In genomic region chr11:121419839-121420238, GRCh38 we compare ENCODE assay signal across 28 cellular contexts. TPM values are rescaled to one million over a fixed set of nuclear protein-coding genes. Genes with fewer than 3 reads are reported as not detected.
DNase-seq lines count a peak whose midpoint lies in the region; ATAC-seq, FAIRE-seq and TF ChIP-seq lines count a peak whose summit lies in the region.
"Had no signal": no experiment of that assay in that cellular context is flagged by ENCODE, and none has a peak within 500 bp of the region (broad histone marks: within the 10 kb centered on the region; RNA-seq: fewer than 3 reads in every experiment).

No MANE protein-coding gene starts in this region.

- POLR2A ChIA-PET in activated CD4-positive, alpha-beta T cell treated with anti-CD3 and anti-CD28 coated beads for 36 hours (lab: Charles Lee) = interaction anchor here (1.1 kb wide), 1 partner anchor 13 kb away, joined by 4 read pairs; no protein-coding TSS in a partner anchor
- POLR2A ChIA-PET in GM12878 (lab: Charles Lee) = interaction anchor here (0.6 to 2.4 kb wide), 11 partner anchors 8 to 136 kb away, joined by 3 to 9 read pairs (median 3); no protein-coding TSS in a partner anchor

- no peaks in the 10 kb centered on the region for H3K36me3 ChIP-seq in CD4-positive, CD25-positive, alpha-beta regulatory T cell (ENCODE audit: control insufficient read depth, insufficient read depth, low read length)
- H3K36me3 ChIP-seq in MM.1S (replicated peaks; ENCODE audit: insufficient read depth, low read length) = no peaks in the 10 kb centered on the region
- no peaks in the 10 kb centered on the region for H3K36me3 ChIP-seq in GM12878 (ENCODE audit: control insufficient read depth in 2 of 2, insufficient read depth in 2 of 2, low read length in 1 of 2)
- H3K36me3 ChIP-seq: adrenal gland, esophagus muscularis mucosa, gastrocnemius medialis had no signal

- TF ChIP-seq RAD21 in GM12878 (IDR thresholded peaks at IDR 0.05; ENCODE audit: insufficient read depth, low read depth, low read length) = no peak

- peaks cover 77% of the 10 kb centered on the region for H3K4me1 Mint-ChIP-seq in activated CD4-positive, alpha-beta T cell treated with anti-CD3 and anti-CD28 coated beads for 36 hours
- H3K4me1 Mint-ChIP-seq in CD4-positive, CD25-positive, alpha-beta regulatory T cell = peaks cover 24 to 91% (median 62%) of the 10 kb centered on the region in 4 donors
- peaks cover 65% of the 10 kb centered on the region for H3K4me1 Mint-ChIP-seq in activated T-helper 2 cell treated with anti-CD3 and anti-CD28 coated beads, Interferon-gamma antibody, Interleukin-2, Interleukin-4, amounts not matched to agents 10 μg/mL and 5 μg/mL and 100 μg/mL, durations not matched to agents 14 hours and 24 hours and 36 hours (ENCODE audit: low read depth)
- H3K4me1 Mint-ChIP-seq: nephron progenitor cell had no signal

- no peaks in the 10 kb centered on the region for H3K27me3 Mint-ChIP-seq in activated CD4-positive, alpha-beta T cell treated with anti-CD3 and anti-CD28 coated beads for 36 hours
- no peaks in the 10 kb centered on the region for H3K27me3 Mint-ChIP-seq in CD4-positive, CD25-positive, alpha-beta regulatory T cell
- no peaks in the 10 kb centered on the region for H3K27me3 Mint-ChIP-seq in activated T-helper 2 cell treated with anti-CD3 and anti-CD28 coated beads, Interferon-gamma antibody, Interleukin-2, Interleukin-4, amounts not matched to agents 10 μg/mL and 5 μg/mL and 100 μg/mL, durations not matched to agents 14 hours and 24 hours and 36 hours (ENCODE audit: low read depth)
- H3K27me3 Mint-ChIP-seq: B cell, type B pancreatic cell had no signal

- H3K4me1 ChIP-seq in CD4-positive, CD25-positive, alpha-beta regulatory T cell (ENCODE audit: control insufficient read depth, insufficient read depth, low read length, poor library complexity, severe bottlenecking) = peaks cover 38% of the 10 kb centered on the region
- peaks cover 17% of the 10 kb centered on the region for H3K4me1 ChIP-seq in MM.1S (ENCODE audit: low read length)
- H3K4me1 ChIP-seq in GM12878 (ENCODE audit: control insufficient read depth, insufficient read depth, low read length) = peaks cover 56% of the 10 kb centered on the region

- H2AFZ ChIP-seq in MM.1S (ENCODE audit: low read length) (no peak overlapping the region), GM12878 (ENCODE audit: control insufficient read depth, low read depth, low read length) (no peak overlapping the region)

- BruUV-seq in GM12878 (replicated peaks; lab: Mats Ljungman, UMichigan) = no TSS peak

- H3K4me3 Mint-ChIP-seq in activated CD4-positive, alpha-beta T cell treated with anti-CD3 and anti-CD28 coated beads for 36 hours = no peak overlapping the region
- H3K4me3 Mint-ChIP-seq in CD4-positive, CD25-positive, alpha-beta regulatory T cell = peak overlapping the region in 2 of 4 donors; percentile 4 to 26
- no peak overlapping the region for H3K4me3 Mint-ChIP-seq in activated T-helper 2 cell treated with anti-CD3 and anti-CD28 coated beads, Interferon-gamma antibody, Interleukin-2, Interleukin-4, amounts not matched to agents 10 μg/mL and 5 μg/mL and 100 μg/mL, durations not matched to agents 14 hours and 24 hours and 36 hours (ENCODE audit: low read depth)
- H3K4me3 Mint-ChIP-seq: B cell, nephron progenitor cell, type B pancreatic cell had no signal

- TF ChIP-seq POLR2A in GM12878 (IDR thresholded peaks at IDR 0.05; ENCODE audit: low read depth, low read length) = no peak

- H4K20me1 ChIP-seq in MM.1S (ENCODE audit: insufficient read depth, low read length) (no peaks in the 10 kb centered on the region), GM12878 (ENCODE audit: control insufficient read depth, insufficient read depth) (no peaks in the 10 kb centered on the region)

- no peaks in the 10 kb centered on the region for H3K36me3 Mint-ChIP-seq in activated CD4-positive, alpha-beta T cell treated with anti-CD3 and anti-CD28 coated beads for 36 hours (ENCODE audit: low read depth)
- H3K36me3 Mint-ChIP-seq in CD4-positive, CD25-positive, alpha-beta regulatory T cell = peaks cover 13% of the 10 kb centered on the region
- no peaks in the 10 kb centered on the region for H3K36me3 Mint-ChIP-seq in activated T-helper 2 cell treated with anti-CD3 and anti-CD28 coated beads, Interferon-gamma antibody, Interleukin-2, Interleukin-4, amounts not matched to agents 10 μg/mL and 5 μg/mL and 100 μg/mL, durations not matched to agents 14 hours and 24 hours and 36 hours (ENCODE audit: low read depth)
- H3K36me3 Mint-ChIP-seq: type B pancreatic cell had no signal

- no peak overlapping the region for H3K27ac ChIP-seq in CD4-positive, CD25-positive, alpha-beta regulatory T cell (ENCODE audit: insufficient read depth, low read length, poor library complexity, severe bottlenecking)
- H3K27ac ChIP-seq in MM.1S (ENCODE audit: low read length) = peak overlapping the region; percentile 17; the same call in 1 of the 2 replicates
- H3K27ac ChIP-seq in GM12878 (ENCODE audit: control insufficient read depth, insufficient read depth) = no peak overlapping the region
- H3K27ac ChIP-seq: adrenal gland, coronary artery, esophagus muscularis mucosa, gastrocnemius medialis, RWPE1 had no signal

- RAD21 ChIA-PET in GM12878 (lab: Charles Lee; ENCODE audit: unreplicated experiment) = interaction anchor here (0.9 to 1.9 kb wide), 7 partner anchors 15 to 83 kb away, joined by 3 to 7 read pairs (median 4); no protein-coding TSS in a partner anchor

- H3K27ac Mint-ChIP-seq in activated CD4-positive, alpha-beta T cell treated with anti-CD3 and anti-CD28 coated beads for 36 hours = peak overlapping the region; percentile 37
- H3K27ac Mint-ChIP-seq in CD4-positive, CD25-positive, alpha-beta regulatory T cell = peak overlapping the region in 2 of 3 donors; percentile 1 to 69
- H3K27ac Mint-ChIP-seq in activated T-helper 2 cell treated with anti-CD3 and anti-CD28 coated beads, Interferon-gamma antibody, Interleukin-2, Interleukin-4, amounts not matched to agents 10 μg/mL and 5 μg/mL and 100 μg/mL, durations not matched to agents 14 hours and 24 hours and 36 hours = no peak overlapping the region
- H3K27ac Mint-ChIP-seq: B cell, nephron progenitor cell, type B pancreatic cell had no signal

- H3K4me2 ChIP-seq in MM.1S (ENCODE audit: low read depth, low read length) = peak overlapping the region; percentile 19; the same call in 1 of the 2 replicates
- 0 out of 2 replicates have a peak overlapping the region, but pooled peaks have one; percentile 7 for H3K4me2 ChIP-seq in GM12878 (ENCODE audit: control insufficient read depth, insufficient read depth)

- H3K9me3 Mint-ChIP-seq in activated CD4-positive, alpha-beta T cell treated with anti-CD3 and anti-CD28 coated beads for 36 hours (ENCODE audit: low read depth) = no peaks in the 10 kb centered on the region
- peaks cover 0 to 4% (median 2%) of the 10 kb centered on the region in 7 donors for H3K9me3 Mint-ChIP-seq in CD4-positive, CD25-positive, alpha-beta regulatory T cell
- no peaks in the 10 kb centered on the region for H3K9me3 Mint-ChIP-seq in activated T-helper 2 cell treated with anti-CD3 and anti-CD28 coated beads, Interferon-gamma antibody, Interleukin-2, Interleukin-4, amounts not matched to agents 10 μg/mL and 5 μg/mL and 100 μg/mL, durations not matched to agents 14 hours and 24 hours and 36 hours
- H3K9me3 Mint-ChIP-seq: type B pancreatic cell had no signal

- H3K9ac ChIP-seq in MM.1S (ENCODE audit: low read length) = no peak overlapping the region
- no peak overlapping the region for H3K9ac ChIP-seq in GM12878 (ENCODE audit: control insufficient read depth, insufficient read depth, low read length)

- no peak for TF ChIP-seq EP300 in GM12878 (IDR thresholded peaks at IDR 0.05; ENCODE audit: borderline replicate concordance in 1 of 2, control insufficient read depth in 1 of 2, low read depth in 2 of 2, low read length in 2 of 2)

- no peak for DNase-seq in activated CD4-positive, alpha-beta T cell treated with anti-CD3 and anti-CD28 coated beads for 36 hours
- DNase-seq in activated CD4-positive, alpha-beta T cell treated with anti-CD3 and anti-CD28 coated beads, Interleukin-2, amount 50 U/mL, for 4 hours = no peak
- no peak for DNase-seq in CD4-positive, CD25-positive, alpha-beta regulatory T cell
- no peak for DNase-seq in MM.1S
- no peak for DNase-seq in GM12878 (ENCODE audit: low read depth, low spot score)
- no peak for DNase-seq in COR-L47 (lab: John Stamatoyannopoulos, UW)
- no peak for DNase-seq in activated T-helper 2 cell treated with anti-CD3 and anti-CD28 coated beads, Interferon-gamma antibody, Interleukin-2, Interleukin-4, amounts not matched to agents 10 μg/mL and 5 μg/mL and 100 μg/mL, durations not matched to agents 14 hours and 24 hours and 36 hours (ENCODE audit: low spot score)
- DNase-seq: adrenal gland, gastrocnemius medialis, mesendoderm, NCI-H146, NCI-H2171, NCI-H524 treated with DMSO at 0.1 percent for 48 hours, nephron progenitor cell, posterior cingulate gyrus had no signal

- in situ Hi-C loops in GM12878 (cut with MboI) = no loop called here

- intact Hi-C loops in activated CD4-positive, alpha-beta T cell treated with anti-CD3 and anti-CD28 coated beads for 36 hours (cut with DNase I, micrococcal nuclease) = loop anchor here in 1 of 2 experiments (1.0 to 5.0 kb wide), 2 partner anchors 31 to 93 kb away; no protein-coding TSS in a partner anchor
- intact Hi-C loops in GM12878 (cut with micrococcal nuclease; ENCODE audit: unreplicated experiment) = loop anchor here (5.0 kb wide), 3 partner anchors 32 to 83 kb away; partner anchors contain the start of genes SORL1 and SORL1-AS1
- intact Hi-C loops in activated T-helper 2 cell treated with anti-CD3 and anti-CD28 coated beads, Interferon-gamma antibody, Interleukin-2, Interleukin-4, amounts not matched to agents 10 μg/mL and 5 μg/mL and 100 μg/mL, durations not matched to agents 14 hours and 24 hours and 36 hours (cut with micrococcal nuclease) = loop anchor here (2.0 to 5.0 kb wide), 2 partner anchors 29 to 93 kb away; no protein-coding TSS in a partner anchor

- H3K4me3 ChIP-seq in CD4-positive, CD25-positive, alpha-beta regulatory T cell (ENCODE audit: low read depth, low read length) = no peak overlapping the region
- H3K4me3 ChIP-seq in MM.1S (ENCODE audit: low read length) (no peak overlapping the region), GM12878 (no peak overlapping the region)
- H3K4me3 ChIP-seq: adrenal gland, coronary artery, esophagus muscularis mucosa, gastrocnemius medialis had no signal

- TF ChIP-seq CTCF in MM.1S (IDR thresholded peaks at IDR 0.05; ENCODE audit: low read length) = no peak
- TF ChIP-seq CTCF in GM12878 (IDR thresholded peaks at IDR 0.05 in 2 of 3, conservative IDR thresholded peaks at IDR 0.05 in 1 of 3; ENCODE audit: control insufficient read depth in 2 of 3, extremely low read depth in 1 of 3, insufficient read depth in 1 of 3, low read depth in 3 of 3, low read length in 3 of 3) = no peak

- CTCF ChIA-PET in activated CD4-positive, alpha-beta T cell treated with anti-CD3 and anti-CD28 coated beads for 36 hours (lab: Charles Lee) = interaction anchor here (0.5 to 1.3 kb wide), 4 partner anchors 12 to 1635 kb away, joined by 3 to 6 read pairs (median 4); no protein-coding TSS in a partner anchor
- CTCF ChIA-PET in GM12878 (lab: Yijun Ruan, JAX) = interaction anchor here (0.6 to 4.3 kb wide), 8 partner anchors 10 to 164 kb away, joined by 3 to 21 read pairs (median 3); no protein-coding TSS in a partner anchor

- H3K79me2 ChIP-seq in MM.1S (ENCODE audit: low read length) = no peaks in the 10 kb centered on the region
- H3K79me2 ChIP-seq in GM12878 (ENCODE audit: control insufficient read depth, insufficient read depth, low read length) = no peaks in the 10 kb centered on the region

- H3K27me3 ChIP-seq in CD4-positive, CD25-positive, alpha-beta regulatory T cell (ENCODE audit: control insufficient read depth, insufficient read depth, low read length) = no peaks in the 10 kb centered on the region
- H3K27me3 ChIP-seq in MM.1S (replicated peaks; ENCODE audit: insufficient read depth, low read length) (no peaks in the 10 kb centered on the region), GM12878 (replicated peaks in 1 of 2; ENCODE audit: control insufficient read depth in 2 of 2, insufficient read depth in 2 of 2, low read length in 1 of 2) (no peaks in the 10 kb centered on the region)
- H3K27me3 ChIP-seq: adrenal gland, esophagus muscularis mucosa, gastrocnemius medialis had no signal

- H3K9me2 ChIP-seq in MM.1S (replicated peaks; ENCODE audit: insufficient read depth, low read length) = no peaks in the 10 kb centered on the region

- 99% methylated on average over 4 of the region's 4 CpGs for WGBS in GM12878 (ENCODE audit: insufficient coverage, insufficient replicate concordance, low lambda C conversion rate, missing lambda C conversion rate)

- ATAC-seq in activated CD4-positive, alpha-beta T cell treated with anti-CD3 and anti-CD28 coated beads for 36 hours = no peak
- no peak for ATAC-seq in CD4-positive, CD25-positive, alpha-beta regulatory T cell (ENCODE audit: low read depth in 2 of 2)
- ATAC-seq in GM12878 (no peak), HG03159 (IDR thresholded peaks at IDR 0.05; ENCODE audit: unreplicated experiment) (no peak)
- ATAC-seq: activated CD4-positive, CD25-positive, alpha-beta regulatory T cell treated with anti-CD3 and anti-CD28 coated beads, Interleukin-2, amount 50 U/mL, for 24 hours; gastrocnemius medialis; HepG2; sciatic nerve; SK-N-SH treated with all-trans-retinoic acid at 6 μM for 48 hours had no signal

- H3F3A ChIP-seq in MM.1S (ENCODE audit: insufficient read depth, low read length) = peaks cover 10% of the 10 kb centered on the region; the same call in 1 of the 2 replicates

- SMC1A ChIA-PET in GM12878 (lab: Charles Lee; ENCODE audit: uncharacterized antibody, unreplicated experiment) = interaction anchor here (1.0 to 10.5 kb wide), 12 partner anchors 9 to 98 kb away, joined by 3 to 103 read pairs (median 8); no protein-coding TSS in a partner anchor

- no peak for FAIRE-seq in GM12878 (lab: Jason Lieb, UNC)
- FAIRE-seq: A204.1, D721Med, H54, HepG2 had no signal

- peaks cover 0 to 1% of the 10 kb centered on the region in 2 experiments for H3K9me3 ChIP-seq in CD4-positive, CD25-positive, alpha-beta regulatory T cell (ENCODE audit: control insufficient read depth in 2 of 2, low read length in 2 of 2)
- no peaks in the 10 kb centered on the region for H3K9me3 ChIP-seq in MM.1S (replicated peaks; ENCODE audit: insufficient read depth, low read length)
- no peaks in the 10 kb centered on the region; the same call in 2 of the 3 replicates for H3K9me3 ChIP-seq in GM12878 (replicated peaks; ENCODE audit: control insufficient read depth, insufficient read depth, low read length)
- H3K9me3 ChIP-seq: adrenal gland, esophagus muscularis mucosa, gastrocnemius medialis had no signal

RNA-seq across cellular contexts. Expression of gene SORL1, which starts 32.3 kb away (rescaled TPM):
- total RNA-seq in activated CD4-positive, alpha-beta T cell treated with anti-CD3 and anti-CD28 coated beads for 36 hours = 10 to 100 TPM; 53.5 to 68.0 TPM
- 441 TPM for total RNA-seq in CD4-positive, CD25-positive, alpha-beta regulatory T cell
- polyA plus RNA-seq in CD4-positive, CD25-positive, alpha-beta regulatory T cell = 100 to 1,000 TPM; 143 to 169 (median 162) TPM
- total RNA-seq in GM12878 (2013; cell fraction: nucleolus; rRNA removed) = 727 and 773 TPM in 2 replicates
- total RNA-seq in GM12878 (2014; rRNA removed) = 75.1 and 77.9 TPM in 2 replicates
- total RNA-seq in GM12878 (2014; rRNA removed; fragmentation: Illumina TruSeq; extraction: Trizol) = 58.7 and 61.4 TPM in 2 replicates
- 99.6 and 107 TPM in 2 replicates for total RNA-seq in GM12878 (2021)
- polyA plus RNA-seq in GM12878 (2011; ENCODE audit: low read depth) = 41.0 TPM
- 74.4 and 102 TPM in 2 replicates for polyA plus RNA-seq in GM12878 (2011; rRNA removed)
- polyA plus RNA-seq in GM12878 (2011; cell fraction: cytosol; rRNA removed) = 126 and 169 TPM in 2 replicates
- polyA plus RNA-seq in GM12878 (2011; cell fraction: nucleus; rRNA removed) = 326 and 357 TPM in 2 replicates
- 51.9 and 68.0 TPM in 2 replicates for polyA plus RNA-seq in GM12878 (2012)
- 60.0 and 68.0 TPM in 2 replicates for polyA plus RNA-seq in GM12878 (2014; fragmentation: Illumina TruSeq; extraction: Trizol)
- 10 to 100 TPM; 20.2 to 26.0 TPM for polyA plus RNA-seq in GM12878 (2014; fragmentation: Nextera tagmentation; extraction: Ambion mirVana)
- polyA plus RNA-seq in GM12878 (2014; rRNA removed) = 42.4 and 44.0 TPM in 2 replicates
- 10 to 100 TPM; 59.9 to 64.7 TPM for polyA plus RNA-seq in GM12878 (2016; fragmentation: Nextera tagmentation; extraction: Ambion mirVana)
- polyA minus RNA-seq in GM12878 (2011; rRNA and poly(A)+ RNA removed) = 515 and 644 TPM in 2 replicates
- polyA minus RNA-seq in GM12878 (2011; cell fraction: cytosol; rRNA and poly(A)+ RNA removed) = 113 and 121 TPM in 2 replicates
- polyA minus RNA-seq in GM12878 (2011; cell fraction: nucleus; rRNA and poly(A)+ RNA removed) = 258 and 338 TPM in 2 replicates
- 20.2 and 20.3 TPM in 2 replicates for total RNA-seq in activated T-helper 2 cell treated with anti-CD3 and anti-CD28 coated beads, Interferon-gamma antibody, Interleukin-2, Interleukin-4, amounts not matched to agents 10 μg/mL and 5 μg/mL and 100 μg/mL, durations not matched to agents 14 hours and 24 hours and 36 hours
